18 cellular contexts compared by ENCODE assay signal in the genomic region with DNA sequence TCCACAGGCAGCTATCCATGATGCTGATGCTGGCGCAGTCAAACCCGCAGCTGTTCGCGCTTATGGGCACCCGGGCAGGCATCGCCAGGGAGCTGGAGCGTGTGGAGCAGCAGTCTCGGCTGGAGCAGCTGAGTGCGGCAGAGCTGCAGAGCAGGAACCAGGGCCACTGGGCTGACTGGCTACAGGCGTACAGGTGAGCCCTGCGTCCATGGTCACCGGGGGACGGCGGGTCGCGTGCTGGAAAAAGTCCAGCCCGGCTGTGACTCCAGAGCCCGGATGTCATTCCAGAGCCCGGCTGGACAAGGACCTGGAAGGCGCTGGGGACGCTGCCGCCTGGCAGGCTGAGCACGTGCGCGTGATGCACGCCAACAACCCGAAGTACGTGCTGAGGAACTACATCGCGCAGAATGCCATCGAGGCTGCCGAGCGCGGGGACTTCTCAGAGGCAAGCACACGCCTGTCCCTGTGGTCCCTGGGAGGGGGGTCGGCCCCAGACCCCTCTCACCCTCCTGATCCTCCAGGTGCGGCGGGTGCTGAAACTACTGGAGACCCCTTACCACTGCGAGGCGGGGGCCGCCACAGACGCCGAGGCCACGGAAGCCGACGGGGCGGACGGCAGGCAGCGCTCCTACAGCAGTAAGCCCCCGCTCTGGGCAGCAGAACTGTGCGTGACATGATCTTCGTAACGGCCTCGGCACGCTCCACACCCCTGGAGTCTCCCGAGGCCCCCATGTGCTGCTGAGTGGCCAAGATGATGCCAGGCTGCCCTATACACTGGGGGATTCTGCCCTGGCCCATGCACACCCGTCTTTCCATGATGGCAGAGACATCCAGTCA. TPM values are rescaled to one million over a fixed set of nuclear protein-coding genes. Genes with fewer than 3 reads are reported as not detected.
DNase-seq lines count a peak whose midpoint lies in the region; ATAC-seq, FAIRE-seq and TF ChIP-seq lines count a peak whose summit lies in the region.
"Had no signal": no experiment of that assay in that cellular context is flagged by ENCODE, and none has a peak within 500 bp of the region (broad histone marks: within the 10 kb centered on the region; RNA-seq: fewer than 3 reads in every experiment).

No MANE protein-coding gene starts in this region.

- H3K27ac ChIP-seq in HEK293 (ENCODE audit: extremely low read depth, low read depth, low read length) (no peak overlapping the region), kidney (ENCODE audit: low read depth in 2 of 2, low read length in 2 of 2) (no peak overlapping the region), upper lobe of left lung (no peak overlapping the region), A673 (ENCODE audit: low read depth, low read length, poor library complexity, severe bottlenecking) (no peak overlapping the region), mammary epithelial cell (ENCODE audit: insufficient read depth, low read depth, low read length) (no peak overlapping the region)
- H3K27ac ChIP-seq: KMS-11, SK-N-MC had no signal

- POLR2A ChIA-PET in HEK293 (lab: Yijun Ruan, JAX) (interaction anchor here (0.6 kb wide), 1 partner anchor 14 kb away, joined by 8 read pairs; no protein-coding TSS in a partner anchor), A673 (lab: Charles Lee; ENCODE audit: low non-redundant PET) (interaction anchor here (0.6 kb wide), 1 partner anchor 250 kb away, joined by 4 read pairs; no protein-coding TSS in a partner anchor)

- intact Hi-C loops in Right ventricle myocardium inferior (cut with DNase I) (no loop called here), left cardiac atrium (cut with DNase I) (no loop called here), kidney (cut with DNase I) (no loop called here), A673 (cut with micrococcal nuclease; ENCODE audit: unreplicated experiment) (no loop called here), mammary epithelial cell (cut with micrococcal nuclease) (no loop called here)

- BruUV-seq in A673 (replicated peaks; lab: Mats Ljungman, UMichigan), result no TSS peak
- no TSS peak for BruUV-seq in mammary epithelial cell (replicated peaks; lab: Mats Ljungman, UMichigan)

- H3K9ac ChIP-seq in kidney (ENCODE audit: low read length in 2 of 2) (no peak overlapping the region), mammary epithelial cell (ENCODE audit: insufficient read depth, low read length) (no peak overlapping the region)
- H3K9ac ChIP-seq: KMS-11 had no signal

- no peaks in the 10 kb centered on the region for H4K20me1 ChIP-seq in mammary epithelial cell (ENCODE audit: insufficient read depth, low read length)

- FAIRE-seq in kidney (lab: Jason Lieb, UNC), result no peak

- TF ChIP-seq CTCF in HEK293 (tag by site-specific recombination; IDR thresholded peaks at IDR 0.05) (no peak), kidney (IDR thresholded peaks at IDR 0.05; ENCODE audit: borderline replicate concordance, extremely low read depth, insufficient read depth) (no peak), upper lobe of left lung (IDR thresholded peaks at IDR 0.05) (no peak), A673 (conservative IDR thresholded peaks at IDR 0.05; ENCODE audit: low read depth, low read length) (no peak), mammary epithelial cell (conservative IDR thresholded peaks at IDR 0.05 in 1 of 2, IDR thresholded peaks at IDR 0.05 in 1 of 2; ENCODE audit: extremely low read depth in 1 of 2, insufficient read depth in 1 of 2, low read depth in 1 of 2, low read length in 2 of 2) (no peak)

- H2AFZ ChIP-seq in mammary epithelial cell (ENCODE audit: low read depth, low read length), result no peak overlapping the region
- H2AFZ ChIP-seq: GM23338 had no signal

- peaks cover 38% of the 10 kb centered on the region for H3K79me2 ChIP-seq in mammary epithelial cell (ENCODE audit: insufficient read depth, low read length)

- peaks cover 27 to 98% of the 10 kb centered on the region in 2 experiments for H3K36me3 ChIP-seq in HEK293 (ENCODE audit: control insufficient read depth in 2 of 2, insufficient read depth in 1 of 2, low read length in 2 of 2)
- peaks cover 19 to 35% of the 10 kb centered on the region in 2 donors for H3K36me3 ChIP-seq in kidney (ENCODE audit: control insufficient read depth in 1 of 2, insufficient read depth in 2 of 2, low read length in 2 of 2)
- peaks cover 38 to 99% (median 88%) of the 10 kb centered on the region in 4 donors for H3K36me3 ChIP-seq in upper lobe of left lung
- peaks cover 70% of the 10 kb centered on the region for H3K36me3 ChIP-seq in A673 (ENCODE audit: insufficient read depth, low read length, poor library complexity, severe bottlenecking)
- H3K36me3 ChIP-seq in mammary epithelial cell (ENCODE audit: insufficient read depth, low read length), result peaks cover 3% of the 10 kb centered on the region

- CTCF ChIA-PET in HEK293 (lab: Yijun Ruan, JAX) (interaction anchor here (0.5 to 2.4 kb wide), 2 partner anchors 67 to 469 kb away, joined by 3 to 6 read pairs; no protein-coding TSS in a partner anchor), A673 (lab: Charles Lee) (no interaction called here), mammary epithelial cell (lab: Charles Lee; ENCODE audit: low non-redundant PET) (no interaction called here)

- no peak for TF ChIP-seq POLR2A in upper lobe of left lung (IDR thresholded peaks at IDR 0.05)

- TF ChIP-seq EP300 in upper lobe of left lung (IDR thresholded peaks at IDR 0.05), result no peak

- WGBS in upper lobe of left lung, 2 donors, result 95 to 96% methylated on average over 42 to 50 of the region's 57 CpGs
- 95% methylated on average over 42 of the region's 57 CpGs for WGBS in mammary epithelial cell (ENCODE audit: low coverage, missing lambda C conversion rate)

- H3K4me1 ChIP-seq in HEK293 (ENCODE audit: control insufficient read depth, insufficient read depth, low read length), result peaks cover 2% of the 10 kb centered on the region; the same call in 1 of the 2 replicates
- H3K4me1 ChIP-seq in kidney (ENCODE audit: control insufficient read depth in 1 of 2, insufficient read depth in 1 of 2, low read depth in 1 of 2, low read length in 2 of 2), result peaks cover 0 to 4% of the 10 kb centered on the region in 2 donors
- H3K4me1 ChIP-seq in upper lobe of left lung, result peaks cover 0 to 4% (median 2%) of the 10 kb centered on the region in 4 donors
- H3K4me1 ChIP-seq in A673 (ENCODE audit: insufficient read depth, low read length, poor library complexity, severe bottlenecking), result peaks cover 14% of the 10 kb centered on the region
- no peaks in the 10 kb centered on the region for H3K4me1 ChIP-seq in mammary epithelial cell (ENCODE audit: insufficient read depth, low read length)

- H3K4me2 ChIP-seq in mammary epithelial cell (ENCODE audit: insufficient read depth, low read depth, low read length), result no peak overlapping the region
- H3K4me2 ChIP-seq: GM23338, KMS-11 had no signal

- in situ Hi-C loops in mammary epithelial cell (cut with MboI; ENCODE audit: low sequenced_read_pairs in 2 of 2), result loop anchor here in 1 of 2 donors (25.0 kb wide), 1 partner anchor 280 kb away; no protein-coding TSS in a partner anchor

- DNase-seq in Right ventricle myocardium inferior (ENCODE audit: missing footprints), result peak; percentile 57
- DNase-seq in left cardiac atrium, result no peak
- DNase-seq in kidney, result peak; percentile 79
- DNase-seq in upper lobe of left lung, result peak; percentile 19 to 84
- no peak for DNase-seq in A673 (ENCODE audit: low spot score)
- no peak for DNase-seq in mammary epithelial cell
- DNase-seq: CD4-positive, CD25-positive, alpha-beta regulatory T cell; DMS79; NCI-H1105; NCI-H1694 treated with DMSO at 0.1 percent for 48 hours; NCI-H2107; NCI-H2227 treated with DMSO at 0.1 percent for 48 hours; NCI-H524 had no signal

- H3K27me3 ChIP-seq in upper lobe of left lung (no peaks in the 10 kb centered on the region), A673 (replicated peaks; ENCODE audit: insufficient read depth, low read depth, low read length, poor library complexity) (no peaks in the 10 kb centered on the region), mammary epithelial cell (ENCODE audit: insufficient read depth, low read length) (no peaks in the 10 kb centered on the region)

- H3K4me3 ChIP-seq in HEK293 (ENCODE audit: low read depth, low read length) (no peak overlapping the region), kidney (ENCODE audit: low read length in 2 of 2) (no peak overlapping the region), upper lobe of left lung (no peak overlapping the region), A673 (ENCODE audit: low read depth, low read length, poor library complexity, severe bottlenecking) (no peak overlapping the region), mammary epithelial cell (replicated peaks in 1 of 3; ENCODE audit: insufficient read depth in 1 of 3, low read depth in 2 of 3, low read length in 3 of 3) (no peak overlapping the region)
- H3K4me3 ChIP-seq: GM23338, SK-N-MC had no signal

- dilution Hi-C loops in mammary epithelial cell (cut with HindIII; ENCODE audit: low sequenced_read_pairs), result loop anchor here (5.0 to 10.0 kb wide), 3 partner anchors 65 to 208 kb away; no protein-coding TSS in a partner anchor

- no peaks in the 10 kb centered on the region for H3K9me3 ChIP-seq in HEK293 (ENCODE audit: control insufficient read depth, insufficient read depth, low read depth, low read length)
- no peaks in the 10 kb centered on the region for H3K9me3 ChIP-seq in kidney (ENCODE audit: control insufficient read depth in 1 of 2, low read length in 2 of 2)
- no peaks in the 10 kb centered on the region for H3K9me3 ChIP-seq in upper lobe of left lung
- no peaks in the 10 kb centered on the region for H3K9me3 ChIP-seq in A673 (ENCODE audit: low read depth, low read length, poor library complexity, severe bottlenecking)
- no peaks in the 10 kb centered on the region for H3K9me3 ChIP-seq in mammary epithelial cell (replicated peaks; ENCODE audit: insufficient read depth, low read length)

- ATAC-seq in Right ventricle myocardium inferior (no peak), left cardiac atrium (no peak), upper lobe of left lung (ENCODE audit: low FRiP score in 2 of 2) (no peak), HG03175 (IDR thresholded peaks at IDR 0.05; ENCODE audit: unreplicated experiment) (no peak)
- ATAC-seq: GM23338 had no signal

RNA-seq across cellular contexts. Expression of a gene that starts 16.1 kb away (rescaled TPM):
- 15.5 TPM for total RNA-seq in Right ventricle myocardium inferior
- total RNA-seq in left cardiac atrium, result 10 to 100 TPM; 11.7 to 15.0 TPM
- total RNA-seq in kidney, result 19.7 TPM
- 42.8 TPM for polyA plus RNA-seq in kidney (ENCODE audit: insufficient read depth, low read depth, low replicate concordance)
- total RNA-seq in upper lobe of left lung, result 100 to 1,000 TPM in 1 of 6 donors, 10 to 100 TPM in 5; 23.1 to 102 (median 28.9) TPM
- 39.2 and 41.3 TPM in 2 replicates for total RNA-seq in A673 (2021)
- 10 to 100 TPM; 21.5 to 36.9 TPM for total RNA-seq in mammary epithelial cell
- 39.7 TPM for polyA plus RNA-seq in mammary epithelial cell
- 12.8 TPM for polyA minus RNA-seq in mammary epithelial cell

RNA-seq across cellular contexts. Expression of a gene that starts 27.9 kb away (rescaled TPM):
- total RNA-seq in Right ventricle myocardium inferior (17.5 TPM), left cardiac atrium (10 to 100 TPM; 20.4 to 22.0 TPM), kidney (52.0 TPM), upper lobe of left lung (100 to 1,000 TPM in 2 of 6 donors, 10 to 100 TPM in 4; 43.2 to 216 (median 52.4) TPM), A673 (2021) (31.0 and 33.1 TPM in 2 replicates), mammary epithelial cell (10 to 100 TPM; 33.0 to 34.0 TPM)
- polyA plus RNA-seq in kidney (ENCODE audit: insufficient read depth, low read depth, low replicate concordance) (19.2 TPM), mammary epithelial cell (12.3 TPM)
- polyA minus RNA-seq in mammary epithelial cell, result 18.7 TPM

RNA-seq across cellular contexts. Expression of a gene that starts 31.2 kb away (rescaled TPM):
- total RNA-seq in Right ventricle myocardium inferior (22.3 TPM), left cardiac atrium (10 to 100 TPM; 19.6 to 26.1 TPM), kidney (56.3 TPM), upper lobe of left lung (10 to 100 TPM; 32.9 to 88.0 (median 56.3) TPM), A673 (2021) (63.9 and 68.2 TPM in 2 replicates), mammary epithelial cell (10 to 100 TPM; 25.8 to 63.5 TPM)
- polyA plus RNA-seq in kidney (ENCODE audit: insufficient read depth, low read depth, low replicate concordance) (34.2 TPM), mammary epithelial cell (53.4 TPM)
- polyA minus RNA-seq in mammary epithelial cell, result 43.4 TPM

RNA-seq across cellular contexts. Expression of a gene that starts 34.2 kb away (rescaled TPM):
- 14.5 TPM for total RNA-seq in Right ventricle myocardium inferior
- 10 to 100 TPM; 11.2 to 14.2 TPM for total RNA-seq in left cardiac atrium
- total RNA-seq in kidney, result 43.8 TPM
- polyA plus RNA-seq in kidney (ENCODE audit: insufficient read depth, low read depth, low replicate concordance), result 20.4 TPM
- total RNA-seq in upper lobe of left lung, result 100 to 1,000 TPM in 1 of 6 donors, 10 to 100 TPM in 5; 33.0 to 202 (median 53.1) TPM
- total RNA-seq in A673 (2021), result 38.6 and 42.8 TPM in 2 replicates
- total RNA-seq in mammary epithelial cell, result 10 to 100 TPM; 10.7 to 23.6 TPM
- polyA plus RNA-seq in mammary epithelial cell, result 8.9 TPM
- polyA minus RNA-seq in mammary epithelial cell, result 2.7 TPM

RNA-seq across cellular contexts. Expression of a gene that starts 44.6 kb away (rescaled TPM):
- total RNA-seq in Right ventricle myocardium inferior (18.2 TPM), left cardiac atrium (10 to 100 TPM; 13.2 to 14.7 TPM), kidney (15.9 TPM), upper lobe of left lung (10 to 100 TPM in 3 of 6 donors, 1 to 10 TPM in 3; 3.1 to 19.2 (median 10.1) TPM), A673 (2021) (20.8 and 27.5 TPM in 2 replicates), mammary epithelial cell (10 to 100 TPM; 11.1 to 11.5 TPM)
- polyA plus RNA-seq in kidney (ENCODE audit: insufficient read depth, low read depth, low replicate concordance) (13.4 TPM), mammary epithelial cell (5.8 TPM)
- 1.1 TPM for polyA minus RNA-seq in mammary epithelial cell

Comparison
In these comparisons a context has a peak if more than half of its experiments do, and no peak if none do; other contexts are left out.
1. DNase-seq: peak in Right ventricle myocardium inferior (single experiment), kidney (single experiment) and upper lobe of left lung (2 of 2); none in left cardiac atrium (single experiment), A673 (single experiment) and mammary epithelial cell (single experiment).